22 cellular contexts compared by ENCODE assay signal in genomic region chrX:133333154-133333750, GRCh38.
A peak's percentile ranks its signal among the peaks of the same experiment; 100 is the strongest.
DNase-seq lines count a peak whose midpoint lies in the region; ATAC-seq and TF ChIP-seq lines count a peak whose summit lies in the region.
"Had no signal": no experiment of that assay in that cellular context is flagged by ENCODE, and none has a peak within 500 bp of the region (broad histone marks: within the 10 kb centered on the region; RNA-seq: fewer than 3 reads in every experiment).

No MANE protein-coding gene starts in this region.

- H3K9me3 ChIP-seq in smooth muscle cell (replicated peaks; ENCODE audit: low read depth): no peaks in the 10 kb centered on the region
- H3K9me3 ChIP-seq: BLaER1 treated with 17β-estradiol and CSF1 and Interleukin-3, amounts not matched to agents 10 nM and 100 nM; Peyer's patch; SJSA1 had no signal

- H3K36me3 ChIP-seq in GM23338 (ENCODE audit: insufficient read depth) (peaks cover 4% of the 10 kb centered on the region), smooth muscle cell (ENCODE audit: low read depth) (no peaks in the 10 kb centered on the region)
- H3K36me3 ChIP-seq: BLaER1 treated with 17β-estradiol and CSF1 and Interleukin-3, amounts not matched to agents 10 nM and 100 nM; Peyer's patch had no signal

- no peak overlapping the region for H3K27ac Mint-ChIP-seq in GM23338
- H3K27ac Mint-ChIP-seq: CD8-positive, alpha-beta memory T cell had no signal

- DNase-seq in GM23338 (ENCODE audit: low spot score) (no peak), HEK293T (ENCODE audit: extremely low spot score) (peak; percentile 20), islet precursor cell (peak; percentile 56), smooth muscle cell (lab: John Stamatoyannopoulos, UW; ENCODE audit: unreplicated experiment) (no peak), NCI-H2107 treated with DMSO at 0.1 percent for 48 hours (lab: John Stamatoyannopoulos, UW; ENCODE audit: unreplicated experiment) (no peak), HPDE6-E6E7 (ENCODE audit: extremely low spot score) (no peak)
- DNase-seq: ACHN; CD8-positive, alpha-beta memory T cell; GDM1; NCI-H1105; NCI-H146; NCI-H2029 treated with DMSO at 0.1 percent for 48 hours; NCI-H2171; NCI-H345; NCI-H524; NCI-H774; Peyer's patch had no signal

- H3K4me3 Mint-ChIP-seq in GM23338: no peak overlapping the region
- H3K4me3 Mint-ChIP-seq: CD8-positive, alpha-beta memory T cell had no signal

- H3K36me3 Mint-ChIP-seq in GM23338 (ENCODE audit: low read depth): peaks cover 31% of the 10 kb centered on the region; the same call in 2 of the 3 replicates
- H3K36me3 Mint-ChIP-seq: CD8-positive, alpha-beta memory T cell had no signal

- no peak overlapping the region for H3K9ac ChIP-seq in smooth muscle cell (ENCODE audit: low read depth)
- H3K9ac ChIP-seq: BLaER1 treated with 17β-estradiol and CSF1 and Interleukin-3, amounts not matched to agents 10 nM and 100 nM; KMS-11 had no signal

- ATAC-seq in GM23338 (no peak), GM18858 (IDR thresholded peaks at IDR 0.05; ENCODE audit: unreplicated experiment) (no peak)

- no peak overlapping the region for H3K4me3 ChIP-seq in GM23338
- H3K4me3 ChIP-seq in smooth muscle cell: no peak overlapping the region
- H3K4me3 ChIP-seq: BLaER1 treated with 17β-estradiol and CSF1 and Interleukin-3, amounts not matched to agents 10 nM and 100 nM; Peyer's patch; SJSA1 had no signal

- POLR2A ChIA-PET in HEK293T (lab: Yijun Ruan, JAX): no interaction called here

- H2AFZ ChIP-seq in GM23338 (no peak overlapping the region), smooth muscle cell (ENCODE audit: low read depth) (no peak overlapping the region)

- H3K27me3 ChIP-seq in GM23338 (ENCODE audit: insufficient read depth) (no peaks in the 10 kb centered on the region), smooth muscle cell (ENCODE audit: low read depth) (no peaks in the 10 kb centered on the region)
- H3K27me3 ChIP-seq: Peyer's patch, SJSA1 had no signal

- H3K9me2 ChIP-seq in GM23338 (ENCODE audit: insufficient read depth): no peaks in the 10 kb centered on the region

- CTCF ChIA-PET in HEK293T (lab: Yijun Ruan, JAX): interaction anchor here (1.0 to 1.8 kb wide), 3 partner anchors 28 to 346 kb away, joined by 3 to 10 read pairs (median 4); no protein-coding TSS in a partner anchor

- H3K4me2 ChIP-seq in GM23338 (0 out of 2 replicates have a peak overlapping the region, but pooled peaks have one; percentile 54), smooth muscle cell (peak overlapping the region; percentile 8)
- H3K4me2 ChIP-seq: BLaER1 treated with 17β-estradiol and CSF1 and Interleukin-3, amounts not matched to agents 10 nM and 100 nM; KMS-11 had no signal

- peaks cover 19% of the 10 kb centered on the region for H4K20me1 ChIP-seq in GM23338 (replicated peaks; ENCODE audit: insufficient read depth)
- H4K20me1 ChIP-seq in smooth muscle cell (ENCODE audit: low read depth): peaks cover 15% of the 10 kb centered on the region
- H4K20me1 ChIP-seq: BLaER1 treated with 17β-estradiol and CSF1 and Interleukin-3, amounts not matched to agents 10 nM and 100 nM had no signal

- peaks cover 4% of the 10 kb centered on the region for H3K27me3 Mint-ChIP-seq in GM23338 (ENCODE audit: insufficient read depth, low read depth, poor library complexity)

- H3K9me3 Mint-ChIP-seq in GM23338: no peaks in the 10 kb centered on the region

- H3F3A ChIP-seq in GM23338 (replicated peaks; ENCODE audit: low read depth): no peaks in the 10 kb centered on the region; the same call in 1 of the 2 replicates
- no peaks in the 10 kb centered on the region for H3F3A ChIP-seq in smooth muscle cell (ENCODE audit: low read depth)

- H3K4me1 ChIP-seq in GM23338 (ENCODE audit: insufficient read depth): peaks cover 15% of the 10 kb centered on the region
- H3K4me1 ChIP-seq in smooth muscle cell (ENCODE audit: low read depth): peaks cover 15% of the 10 kb centered on the region
- H3K4me1 ChIP-seq: BLaER1 treated with 17β-estradiol and CSF1 and Interleukin-3, amounts not matched to agents 10 nM and 100 nM; Peyer's patch; SJSA1 had no signal

- H3K79me2 ChIP-seq in GM23338 (replicated peaks; ENCODE audit: insufficient read depth) (peaks cover 100% of the 10 kb centered on the region), smooth muscle cell (ENCODE audit: low read depth) (no peaks in the 10 kb centered on the region)

- WGBS in smooth muscle cell (ENCODE audit: low lambda C conversion rate): 34% methylated on average over 4 of the region's 4 CpGs

- H3K27ac ChIP-seq in GM23338 (ENCODE audit: low read depth) (no peak overlapping the region), smooth muscle cell (ENCODE audit: low read depth) (peak overlapping the region; percentile 37)
- H3K27ac ChIP-seq: BLaER1 treated with 17β-estradiol and CSF1 and Interleukin-3, amounts not matched to agents 10 nM and 100 nM; HL-60; KMS-11; Peyer's patch; SJSA1 had no signal

- H3K4me1 Mint-ChIP-seq in GM23338: peaks cover 43% of the 10 kb centered on the region
- H3K4me1 Mint-ChIP-seq: CD8-positive, alpha-beta memory T cell had no signal

- TF ChIP-seq CTCF in GM23338 (conservative IDR thresholded peaks at IDR 0.05; ENCODE audit: low read depth in 2 of 2): no peak
- TF ChIP-seq CTCF in smooth muscle cell (IDR thresholded peaks at IDR 0.05; ENCODE audit: borderline replicate concordance, insufficient read depth, poor library complexity, severe bottlenecking): no peak

TF ChIP-seq in GM23338, 12 proteins besides CTCF, POLR2A, EP300 and RAD21:
- TF ChIP-seq JUNB (IDR thresholded peaks at IDR 0.05; ENCODE audit: unreplicated experiment): no peak

TF ChIP-seq in HEK293T, 16 proteins besides CTCF, POLR2A, EP300 and RAD21:
- no peak for TF ChIP-seq PKNOX1 (IDR thresholded peaks at IDR 0.05)
- TF ChIP-seq TARDBP (IDR thresholded peaks at IDR 0.05): no peak
- TF ChIP-seq HDGF (IDR thresholded peaks at IDR 0.05; ENCODE audit: borderline replicate concordance): no peak
- no peak for TF ChIP-seq ZNF384 (IDR thresholded peaks at IDR 0.05)
- no peak for TF ChIP-seq FOXM1 (IDR thresholded peaks at IDR 0.05; ENCODE audit: borderline replicate concordance)
- no peak for TF ChIP-seq BHLHE40 (IDR thresholded peaks at IDR 0.05; ENCODE audit: borderline replicate concordance)
- no peak for TF ChIP-seq SUZ12 (IDR thresholded peaks at IDR 0.05)
- TF ChIP-seq ELF4 (IDR thresholded peaks at IDR 0.05): no peak
- no peak for TF ChIP-seq L3MBTL2 (conservative IDR thresholded peaks at IDR 0.05)
- TF ChIP-seq CTBP1 (IDR thresholded peaks at IDR 0.05; ENCODE audit: borderline replicate concordance): no peak
- TF ChIP-seq ARNT (IDR thresholded peaks at IDR 0.05): no peak
- TF ChIP-seq SP1 (IDR thresholded peaks at IDR 0.05): no peak
- TF ChIP-seq FOXA1 (IDR thresholded peaks at IDR 0.05): no peak
- TF ChIP-seq NFRKB (IDR thresholded peaks at IDR 0.05): no peak
- TF ChIP-seq LEF1 (IDR thresholded peaks at IDR 0.05; ENCODE audit: borderline replicate concordance): no peak
- TF ChIP-seq FOXK2 (IDR thresholded peaks at IDR 0.05): no peak

Comparison
In these comparisons a context has a peak if more than half of its experiments do, and no peak if none do; other contexts are left out.
1. DNase-seq: peak in HEK293T (single experiment) and islet precursor cell (single experiment); none in GM23338 (single experiment), smooth muscle cell (single experiment), NCI-H2107 treated with DMSO at 0.1 percent for 48 hours (single experiment) and HPDE6-E6E7 (single experiment).